ENCODE assay signal across 8 cellular contexts in the genomic region with DNA sequence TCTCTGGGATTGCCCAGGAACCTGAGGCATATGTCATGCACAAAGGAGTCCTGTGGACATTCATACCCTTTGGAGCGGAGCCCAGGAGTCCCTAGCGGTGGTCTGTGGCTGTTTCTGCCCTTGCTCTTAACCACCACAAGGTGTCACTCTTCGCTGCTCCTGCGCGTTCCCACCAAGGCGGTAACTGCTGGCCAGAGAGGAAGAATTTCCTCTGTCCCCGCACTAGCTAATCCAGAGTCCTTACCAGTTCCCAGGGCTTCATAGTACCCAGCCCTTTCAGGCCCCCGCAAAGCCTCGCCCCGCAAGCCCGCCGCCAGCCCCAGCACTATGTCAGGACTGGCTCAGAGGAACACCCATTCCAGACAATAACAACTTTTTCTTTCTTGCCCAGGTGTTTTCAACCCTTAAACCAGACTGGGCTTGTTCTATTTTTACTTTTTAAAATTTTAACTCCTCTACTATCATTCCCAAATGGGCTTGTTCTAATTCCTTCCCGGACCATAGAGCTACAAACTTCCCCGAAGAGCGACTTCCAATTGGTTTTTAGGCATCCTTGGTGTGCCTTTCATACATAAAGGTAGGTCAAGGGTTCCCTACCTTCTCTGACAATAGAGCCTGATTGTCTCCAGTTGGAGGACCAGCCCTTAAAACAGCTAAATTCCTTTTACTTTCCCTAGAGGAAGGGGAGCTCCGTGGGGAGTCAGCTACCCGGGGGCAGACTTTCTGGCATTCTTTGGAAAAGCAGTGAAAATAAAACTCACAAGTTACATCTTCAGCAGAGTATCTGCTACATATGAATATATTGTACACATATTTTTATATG. TPM values are rescaled to one million over a fixed set of nuclear protein-coding genes. Genes with fewer than 3 reads are reported as not detected.
DNase-seq lines count a peak whose midpoint lies in the region; ATAC-seq and TF ChIP-seq lines count a peak whose summit lies in the region.

No MANE protein-coding gene starts in this region.

- H3K27ac ChIP-seq in ACC112 (ENCODE audit: low read depth, low read length) = no peak overlapping the region
- H3K27ac ChIP-seq in dorsolateral prefrontal cortex = peak overlapping the region in 26 of 59 donors; percentile 0 to 66 (median 38)

- no peaks in the 10 kb centered on the region for H3K79me2 ChIP-seq in ACC112 (ENCODE audit: control insufficient read depth, insufficient read depth, low read length, unreplicated experiment)

- intact Hi-C loops in dorsolateral prefrontal cortex (cut with DNase I) (loop anchor here (1.0 to 10.0 kb wide), 4 partner anchors 37 to 285 kb away; no protein-coding TSS in a partner anchor), lower leg skin (cut with DNase I; ENCODE audit: low total_unique reads) (loop anchor here (10.0 kb wide), 1 partner anchor 175 kb away; no protein-coding TSS in a partner anchor)

- H3K36me3 ChIP-seq in ACC112 (ENCODE audit: insufficient read depth, low read length) = no peaks in the 10 kb centered on the region

- H3K27me3 ChIP-seq in ACC112 (ENCODE audit: insufficient read depth, low read length) = no peaks in the 10 kb centered on the region
- no peaks in the 10 kb centered on the region for H3K27me3 ChIP-seq in dorsolateral prefrontal cortex

- DNase-seq in HK-2 (ENCODE audit: unreplicated experiment) (peak; percentile 68), NCI-H748 treated with DMSO at 0.1 percent for 48 hours (lab: John Stamatoyannopoulos, UW) (peak; percentile 47), dorsolateral prefrontal cortex (peak; percentile 43 to 90 (median 76)), lower leg skin (ENCODE audit: low spot score in 2 of 2) (peak; percentile 72 to 94)
- peak; percentile 56 for DNase-seq in activated CD4-positive, alpha-beta T cell treated with anti-CD3 and anti-CD28 coated beads, Interleukin-2, amount 50 U/mL, for 1 hour
- peak; percentile 70 for DNase-seq in stimulated activated CD4-positive, alpha-beta T cell treated with anti-CD3 and anti-CD28 coated beads, Interleukin-4, amount 100 ng/mL, for 24 hours

- peak overlapping the region; percentile 73 for H2AFZ ChIP-seq in ACC112 (ENCODE audit: low read length, unreplicated experiment)

- ATAC-seq in GM18861 (IDR thresholded peaks at IDR 0.05; ENCODE audit: unreplicated experiment) = peak; percentile 68

- H3K4me3 ChIP-seq in ACC112 (ENCODE audit: low read depth, low read length) = peak overlapping the region; percentile 50
- H3K4me3 ChIP-seq in dorsolateral prefrontal cortex = peak overlapping the region in 31 of 59 donors; percentile 0 to 48 (median 26)
- no peak overlapping the region for H3K4me3 ChIP-seq in lower leg skin (ENCODE audit: low read depth, poor library complexity, severe bottlenecking)

- no peak for TF ChIP-seq POLR2A in lower leg skin (IDR thresholded peaks at IDR 0.05)

- TF ChIP-seq CTCF in dorsolateral prefrontal cortex (IDR thresholded peaks at IDR 0.05 in 54 of 56, conservative IDR thresholded peaks at IDR 0.05 in 2 of 56; ENCODE audit: low read depth in 1 of 56, partially characterized antibody in 56 of 56) = peak; percentile 89 to 100 (median 99)
- TF ChIP-seq CTCF in lower leg skin (IDR thresholded peaks at IDR 0.05) = peak in 1 of 3 donors; percentile 99

- H3K4me1 ChIP-seq in ACC112 (ENCODE audit: control insufficient read depth, insufficient read depth, low read length, unreplicated experiment) = peaks cover 11% of the 10 kb centered on the region

- WGBS in lower leg skin, 2 donors = 8 to 9% methylated on average over 17 of the region's 17 CpGs

RNA-seq across cellular contexts. Expression of gene ZNF774, which starts 31.8 kb away (rescaled TPM):
- total RNA-seq in dorsolateral prefrontal cortex = 10 to 100 TPM; 10.6 to 38.4 (median 20.8) TPM
- 1 to 10 TPM; 1.4 to 3.4 (median 2.4) TPM for total RNA-seq in lower leg skin

RNA-seq across cellular contexts. Expression of gene NGRN, which starts 54.8 kb away (rescaled TPM):
- total RNA-seq in dorsolateral prefrontal cortex (100 to 1,000 TPM; 106 to 361 (median 278) TPM), lower leg skin (10 to 100 TPM; 49.8 to 66.8 (median 58.4) TPM)
